14 cellular contexts compared by ENCODE assay signal in the genomic region with DNA sequence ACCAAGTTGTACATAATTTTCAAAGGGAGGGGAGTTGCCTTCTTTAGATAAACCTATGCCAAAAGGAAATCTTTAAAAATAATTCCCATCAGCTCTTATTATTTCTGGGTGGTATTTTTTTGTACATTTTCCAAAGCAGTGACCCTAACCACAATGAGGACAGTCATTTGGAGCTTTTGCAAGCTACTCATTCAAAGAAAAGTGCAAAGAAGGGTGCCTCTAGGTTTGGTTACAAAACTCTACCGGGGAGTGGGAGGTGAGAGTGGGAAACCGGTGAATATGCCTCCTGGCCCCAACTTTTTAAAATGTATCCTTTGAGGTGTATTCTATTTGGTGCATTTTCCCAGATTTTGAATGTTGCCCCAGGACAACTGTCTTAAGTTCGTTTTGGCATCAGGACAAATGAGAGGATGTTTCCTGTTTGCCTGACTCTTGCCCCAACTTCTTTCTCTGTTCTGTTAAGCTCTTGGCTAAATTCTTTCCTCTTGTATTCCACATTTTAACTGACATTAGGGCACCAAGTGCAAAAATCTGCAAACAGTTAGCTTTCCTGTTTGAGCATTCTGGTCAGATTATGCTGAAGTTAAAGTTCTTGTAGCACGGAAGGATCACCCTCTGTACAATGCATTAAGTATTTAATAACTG.
DNase-seq lines count a peak whose midpoint lies in the region; ATAC-seq and TF ChIP-seq lines count a peak whose summit lies in the region.
"Had no signal": no experiment of that assay in that cellular context is flagged by ENCODE, and none has a peak within 500 bp of the region (broad histone marks: within the 10 kb centered on the region; RNA-seq: fewer than 3 reads in every experiment).

No MANE protein-coding gene starts in this region.

- no peaks in the 10 kb centered on the region for H3K27me3 ChIP-seq in breast epithelium
- H3K27me3 ChIP-seq: BE2C had no signal

- TF ChIP-seq CTCF in breast epithelium (IDR thresholded peaks at IDR 0.05), result no peak

- intact Hi-C loops in breast epithelium (cut with DNase I; ENCODE audit: low total_unique reads), result no loop called here

- ATAC-seq in HG03432 (IDR thresholded peaks at IDR 0.05; ENCODE audit: unreplicated experiment) (peak; percentile 18), left lobe of liver (peak; percentile 28), GM18511 (IDR thresholded peaks at IDR 0.05; ENCODE audit: unreplicated experiment) (no peak)

- DNase-seq in AG20443 (ENCODE audit: low spot score) (peak; percentile 18), breast epithelium (ENCODE audit: low spot score in 2 of 2) (no peak), left lobe of liver (ENCODE audit: low spot score) (no peak), OCI-M2 (lab: John Stamatoyannopoulos, UW; ENCODE audit: unreplicated experiment) (no peak), germinal center (ENCODE audit: low spot score) (no peak)
- no peak for DNase-seq in stimulated activated CD4-positive, alpha-beta T cell treated with anti-CD3 and anti-CD28 coated beads, Interleukin-2, amount 100 ng/mL, for 24 hours
- DNase-seq: activated naive CD4-positive, alpha-beta T cell treated with Interleukin-2 at 50 U/mL for 16 hours; BE2C; mesendoderm; NCI-H146; NCI-H524 treated with DMSO at 0.1 percent for 48 hours had no signal

- no peaks in the 10 kb centered on the region for H3K36me3 ChIP-seq in breast epithelium
- H3K36me3 ChIP-seq: BE2C had no signal

- H3K4me3 ChIP-seq in breast epithelium, result no peak overlapping the region

- H3K27ac ChIP-seq in breast epithelium, result peak overlapping the region; percentile 34 to 68
- H3K27ac ChIP-seq: parathyroid adenoma had no signal

- H3K4me1 ChIP-seq in breast epithelium, result peaks cover under 1 to 19% of the 10 kb centered on the region in 2 donors

- TF ChIP-seq POLR2A in breast epithelium (IDR thresholded peaks at IDR 0.05), result no peak

- H3K9me3 ChIP-seq in breast epithelium, result no peaks in the 10 kb centered on the region
- H3K9me3 ChIP-seq: BE2C had no signal
